Comparison of ENCODE assay signal across 7 cellular contexts in the genomic region with DNA sequence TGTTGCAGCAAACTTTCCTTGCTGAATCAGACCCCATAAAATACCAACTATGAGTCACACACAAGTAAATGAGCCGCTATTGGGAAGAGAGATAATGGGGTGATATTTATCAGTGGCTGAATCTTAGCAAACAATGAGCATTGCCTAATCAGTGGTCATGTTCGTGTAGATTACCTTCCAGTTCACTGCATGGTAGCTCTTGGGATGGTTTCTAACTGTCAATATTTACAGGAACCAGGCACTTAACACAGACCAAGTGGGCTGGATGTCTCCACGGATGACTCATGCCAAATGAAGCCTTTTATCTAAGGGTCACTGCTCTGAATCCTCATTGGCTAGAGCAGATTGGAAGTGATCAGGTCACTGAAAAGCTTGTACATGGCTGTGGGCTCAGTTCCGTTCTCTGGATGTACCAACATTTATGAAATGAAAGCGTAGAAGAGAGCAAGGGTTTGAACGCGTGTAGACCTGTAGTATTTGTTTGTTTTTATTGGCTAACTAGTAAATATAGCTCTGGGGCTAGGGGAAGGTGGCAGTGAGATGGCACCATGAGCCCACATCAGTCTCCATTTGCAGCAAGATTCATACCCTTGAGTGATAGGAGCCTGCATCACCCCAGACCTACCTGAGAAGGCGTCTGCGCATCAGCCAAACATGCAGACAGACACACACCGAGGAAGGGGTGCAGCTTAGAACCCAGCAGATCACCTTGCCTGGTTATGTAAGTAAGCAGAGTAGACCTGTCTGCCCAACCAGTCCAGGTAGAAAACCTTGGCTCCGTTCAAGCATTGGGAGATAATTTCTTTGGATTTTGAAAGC.
DNase-seq lines count a peak whose midpoint lies in the region; ATAC-seq and TF ChIP-seq lines count a peak whose summit lies in the region.

No MANE protein-coding gene starts in this region.

- in situ Hi-C loops in brain microvascular endothelial cell (cut with HindIII; ENCODE audit: low pct_ligation_motif_present, low sequenced_read_pairs) = loop anchor here (10.0 kb wide), 1 partner anchor 99 kb away; no protein-coding TSS in a partner anchor

- no peaks in the 10 kb centered on the region for H3K36me3 ChIP-seq in brain microvascular endothelial cell (replicated peaks)
- no peaks in the 10 kb centered on the region for H3K36me3 ChIP-seq in mucosa of rectum (ENCODE audit: control insufficient read depth in 2 of 2, insufficient read depth in 2 of 2, low read length in 2 of 2)

- peaks cover 77 to 92% of the 10 kb centered on the region in 2 donors for H3K4me1 ChIP-seq in mucosa of rectum (ENCODE audit: control insufficient read depth in 2 of 2, insufficient read depth in 2 of 2, low read length in 2 of 2)

- H3K4me1 Mint-ChIP-seq in stimulated activated effector memory CD8-positive, alpha-beta T cell treated with anti-CD3 and anti-CD28 coated beads, Interleukin-12 subunit alpha, Interleukin-12 subunit beta, amount 100 ng/mL, for 72 hours = peaks cover 86% of the 10 kb centered on the region

- H3K27ac ChIP-seq in brain microvascular endothelial cell (peak overlapping the region; percentile 95), mucosa of rectum (ENCODE audit: low read depth in 2 of 2, low read length in 2 of 2) (peak overlapping the region; percentile 94)

- TF ChIP-seq CTCF in brain microvascular endothelial cell (IDR thresholded peaks at IDR 0.05; ENCODE audit: low read depth, low read length, missing control alignments) = no peak

- H3K27ac Mint-ChIP-seq in stimulated activated effector memory CD8-positive, alpha-beta T cell treated with anti-CD3 and anti-CD28 coated beads, Interleukin-12 subunit alpha, Interleukin-12 subunit beta, amount 100 ng/mL, for 72 hours = no peak overlapping the region

- H3K4me3 ChIP-seq in brain microvascular endothelial cell (ENCODE audit: low read depth, low read length) (no peak overlapping the region), mucosa of rectum (ENCODE audit: low read length in 2 of 2) (no peak overlapping the region)

- DNase-seq in H4 (ENCODE audit: low spot score) (peak; percentile 94), NCI-H774 (lab: John Stamatoyannopoulos, UW) (peak; percentile 90), brain microvascular endothelial cell (peak; percentile 99), DMS 273 (lab: John Stamatoyannopoulos, UW; ENCODE audit: unreplicated experiment) (no peak), hippocampal formation (lab: John Stamatoyannopoulos, UW) (no peak)
- DNase-seq in stimulated activated effector memory CD8-positive, alpha-beta T cell treated with anti-CD3 and anti-CD28 coated beads, Interleukin-12 subunit alpha, Interleukin-12 subunit beta, amount 100 ng/mL, for 72 hours (ENCODE audit: low spot score in 2 of 2) = no peak

- no peaks in the 10 kb centered on the region for H3K9me3 ChIP-seq in mucosa of rectum (ENCODE audit: control insufficient read depth in 2 of 2, low read length in 2 of 2)

- no peak overlapping the region for H3K4me3 Mint-ChIP-seq in stimulated activated effector memory CD8-positive, alpha-beta T cell treated with anti-CD3 and anti-CD28 coated beads, Interleukin-12 subunit alpha, Interleukin-12 subunit beta, amount 100 ng/mL, for 72 hours

- no peaks in the 10 kb centered on the region for H3K9me3 Mint-ChIP-seq in stimulated activated effector memory CD8-positive, alpha-beta T cell treated with anti-CD3 and anti-CD28 coated beads, Interleukin-12 subunit alpha, Interleukin-12 subunit beta, amount 100 ng/mL, for 72 hours

- ATAC-seq in stimulated activated effector memory CD8-positive, alpha-beta T cell treated with anti-CD3 and anti-CD28 coated beads, Interleukin-12 subunit alpha, Interleukin-12 subunit beta, amount 100 ng/mL, for 72 hours = no peak

- H3K9ac ChIP-seq in mucosa of rectum (ENCODE audit: low read depth in 1 of 2, low read length in 2 of 2) = peak overlapping the region in 1 of 2 donors; percentile 28

- peaks cover 14% of the 10 kb centered on the region for H3K36me3 Mint-ChIP-seq in stimulated activated effector memory CD8-positive, alpha-beta T cell treated with anti-CD3 and anti-CD28 coated beads, Interleukin-12 subunit alpha, Interleukin-12 subunit beta, amount 100 ng/mL, for 72 hours

- no peaks in the 10 kb centered on the region for H3K27me3 ChIP-seq in brain microvascular endothelial cell (replicated peaks)
- no peaks in the 10 kb centered on the region for H3K27me3 ChIP-seq in mucosa of rectum (ENCODE audit: control insufficient read depth in 2 of 2, insufficient read depth in 2 of 2, low read length in 2 of 2)

Comparison
In these comparisons a context has a peak if more than half of its experiments do, and no peak if none do; other contexts are left out.
1. DNase-seq: peak in H4 (single experiment), NCI-H774 (single experiment) and brain microvascular endothelial cell (single experiment); none in DMS 273 (single experiment), hippocampal formation (0 of 2) and stimulated activated effector memory CD8-positive, alpha-beta T cell treated with anti-CD3 and anti-CD28 coated beads, Interleukin-12 subunit alpha, Interleukin-12 subunit beta, amount 100 ng/mL, for 72 hours (0 of 2).